Comparison of ENCODE assay signal across 10 cellular contexts in genomic region chr6:43927525-43928210, GRCh38.
DNase-seq lines count a peak whose midpoint lies in the region; ATAC-seq, FAIRE-seq and TF ChIP-seq lines count a peak whose summit lies in the region.
"Had no signal": no experiment of that assay in that cellular context is flagged by ENCODE, and none has a peak within 500 bp of the region (broad histone marks: within the 10 kb centered on the region; RNA-seq: fewer than 3 reads in every experiment).

No MANE protein-coding gene starts in this region.

- WGBS in mammary epithelial cell (ENCODE audit: low coverage, missing lambda C conversion rate), result 41% methylated on average over 4 of the region's 4 CpGs
- WGBS in pancreas, 2 donors, result 50 to 51% methylated on average over 4 of the region's 4 CpGs

- ATAC-seq in pancreas, result peak in 3 of 4 donors; percentile 14 to 46 (median 19)
- no peak for ATAC-seq in HG02759 (IDR thresholded peaks at IDR 0.05; ENCODE audit: unreplicated experiment)
- no peak for ATAC-seq in Right ventricle myocardium superior (ENCODE audit: poor library complexity)

- peak overlapping the region; percentile 20 for H2AFZ ChIP-seq in mammary epithelial cell (ENCODE audit: low read depth, low read length)

- dilution Hi-C loops in mammary epithelial cell (cut with HindIII; ENCODE audit: low sequenced_read_pairs), result no loop called here

- no peak overlapping the region for H3K9ac ChIP-seq in mammary epithelial cell (ENCODE audit: insufficient read depth, low read length)

- H3K4me2 ChIP-seq in mammary epithelial cell (ENCODE audit: insufficient read depth, low read depth, low read length), result no peak overlapping the region

- H3K79me2 ChIP-seq in mammary epithelial cell (ENCODE audit: insufficient read depth, low read length), result no peaks in the 10 kb centered on the region

- BruUV-seq in mammary epithelial cell (replicated peaks; lab: Mats Ljungman, UMichigan), result no TSS peak

- H3K4me3 ChIP-seq in H7 (ENCODE audit: insufficient read depth, low read depth, low read length) (no peak overlapping the region), mammary epithelial cell (replicated peaks in 1 of 3; ENCODE audit: insufficient read depth in 1 of 3, low read depth in 2 of 3, low read length in 3 of 3) (no peak overlapping the region), pancreas (no peak overlapping the region)

- DNase-seq in H7 (peak; percentile 33), NCI-H82 (lab: John Stamatoyannopoulos, UW) (peak; percentile 39), mammary epithelial cell (peak; percentile 56), pancreas (peak in 2 of 6 donors; percentile 13 to 48), SW480 (ENCODE audit: low spot score) (no peak), Right ventricle myocardium superior (no peak), foreskin melanocyte (no peak)
- DNase-seq: activated CD4-positive, alpha-beta T cell treated with anti-CD3 and anti-CD28 coated beads, Interleukin-2, amount 10 ng/mL, durations not matched to agents 24 days and 14 days had no signal

- no peaks in the 10 kb centered on the region for H4K20me1 ChIP-seq in mammary epithelial cell (ENCODE audit: insufficient read depth, low read length)

- H3K27me3 ChIP-seq in H7 (ENCODE audit: control insufficient read depth, insufficient read depth, low read length), result no peaks in the 10 kb centered on the region
- no peaks in the 10 kb centered on the region for H3K27me3 ChIP-seq in mammary epithelial cell (ENCODE audit: insufficient read depth, low read length)
- H3K27me3 ChIP-seq in pancreas, result no peaks in the 10 kb centered on the region

- CTCF ChIA-PET in mammary epithelial cell (lab: Charles Lee; ENCODE audit: low non-redundant PET), result no interaction called here

- FAIRE-seq in pancreas (lab: Jason Lieb, UNC), result no peak
- FAIRE-seq: G401.6 had no signal

- H3K27ac ChIP-seq in mammary epithelial cell (ENCODE audit: insufficient read depth, low read depth, low read length), result peak overlapping the region; percentile 69
- peak overlapping the region; percentile 59 to 84 (median 68) for H3K27ac ChIP-seq in pancreas

- in situ Hi-C loops in mammary epithelial cell (cut with MboI; ENCODE audit: low sequenced_read_pairs in 2 of 2), result loop anchor here in 1 of 2 donors (10.0 kb wide), 1 partner anchor 127 kb away; no protein-coding TSS in a partner anchor

- intact Hi-C loops in mammary epithelial cell (cut with micrococcal nuclease), result loop anchor here (2.0 to 10.0 kb wide), 3 partner anchors 147 to 203 kb away; no protein-coding TSS in a partner anchor
- intact Hi-C loops in pancreas (cut with DNase I), result no loop called here
- intact Hi-C loops in Right ventricle myocardium superior (cut with DNase I), result no loop called here

- H3K36me3 ChIP-seq in H7 (replicated peaks; ENCODE audit: control insufficient read depth, insufficient read depth, low read length) (no peaks in the 10 kb centered on the region), mammary epithelial cell (ENCODE audit: insufficient read depth, low read length) (no peaks in the 10 kb centered on the region), pancreas (no peaks in the 10 kb centered on the region)

- H3K9me3 ChIP-seq in mammary epithelial cell (replicated peaks; ENCODE audit: insufficient read depth, low read length), result no peaks in the 10 kb centered on the region
- no peaks in the 10 kb centered on the region for H3K9me3 ChIP-seq in pancreas

- H3K4me1 ChIP-seq in mammary epithelial cell (ENCODE audit: insufficient read depth, low read length) (peaks cover 44% of the 10 kb centered on the region), pancreas (peaks cover 5 to 25% (median 16%) of the 10 kb centered on the region in 3 donors)

- TF ChIP-seq CTCF in mammary epithelial cell (conservative IDR thresholded peaks at IDR 0.05 in 1 of 2, IDR thresholded peaks at IDR 0.05 in 1 of 2; ENCODE audit: extremely low read depth in 1 of 2, insufficient read depth in 1 of 2, low read depth in 1 of 2, low read length in 2 of 2) (no peak), pancreas (IDR thresholded peaks at IDR 0.05) (no peak)

Comparison
In these comparisons a context has a peak if more than half of its experiments do, and no peak if none do; other contexts are left out.
1. DNase-seq: peak in H7 (single experiment), NCI-H82 (single experiment) and mammary epithelial cell (single experiment); none in SW480 (single experiment), Right ventricle myocardium superior (single experiment) and foreskin melanocyte (single experiment).
2. ATAC-seq: peak in pancreas (3 of 4); none in HG02759 (single experiment) and Right ventricle myocardium superior (single experiment).